ENCODE assay signal across 18 cellular contexts in genomic region chr1:223052931-223053330, GRCh38.
DNase-seq lines count a peak whose midpoint lies in the region; TF ChIP-seq lines count a peak whose summit lies in the region.
"Had no signal": no experiment of that assay in that cellular context is flagged by ENCODE, and none has a peak within 500 bp of the region (broad histone marks: within the 10 kb centered on the region; RNA-seq: fewer than 3 reads in every experiment).

No MANE protein-coding gene starts in this region.

- H3K27ac ChIP-seq in ascending aorta: peak overlapping the region; percentile 68 to 79
- H3K27ac ChIP-seq: BLaER1, neural progenitor cell had no signal

- H3K27me3 ChIP-seq in ascending aorta: no peaks in the 10 kb centered on the region
- H3K27me3 ChIP-seq: BLaER1, neural progenitor cell had no signal

- H3K4me1 ChIP-seq in ascending aorta: peaks cover 5 to 10% of the 10 kb centered on the region in 2 donors
- H3K4me1 ChIP-seq: BLaER1, neural progenitor cell had no signal

- H3K36me3 ChIP-seq in ascending aorta: no peaks in the 10 kb centered on the region
- H3K36me3 ChIP-seq: BLaER1, neural progenitor cell had no signal

- H3K9me3 ChIP-seq in ascending aorta: no peaks in the 10 kb centered on the region

- DNase-seq in AG10803 (ENCODE audit: low read depth) (peak; percentile 18), HT1080 (ENCODE audit: low read depth) (peak; percentile 28), ascending aorta (ENCODE audit: low spot score in 2 of 2) (no peak), myocyte (ENCODE audit: low read depth) (peak; percentile 42), iPS-NIHi11 (ENCODE audit: low spot score) (no peak), activated gamma-delta T cell treated with Interleukin-2 at 50 U/mL for 16 hours (no peak), HT-29 (ENCODE audit: low spot score) (no peak), GM19240 (ENCODE audit: insufficient read length, low spot score) (no peak)
- DNase-seq: activated CD8-positive, alpha-beta T cell treated with anti-CD3 and anti-CD28 coated beads, Interleukin-2, amount 10 ng/mL, durations not matched to agents 7 days and 5 days; activated T-cell treated with anti-CD3 and anti-CD28 coated beads, Interleukin-2, amount 50 U/mL, for 1 hour; Calu3; left ventricle myocardium superior; NCI-H1092; NCI-H2081 treated with DMSO at 0.1 percent for 48 hours; stimulated activated CD4-positive, alpha-beta T cell treated with anti-CD3 and anti-CD28 coated beads, Interleukin-12 subunit alpha, Interleukin-12 subunit beta, amount 100 ng/mL, for 4 hours; T1000 had no signal

- intact Hi-C loops in ascending aorta (cut with DNase I): no loop called here

- TF ChIP-seq CTCF in AG10803 (conservative IDR thresholded peaks at IDR 0.05; ENCODE audit: low read length): no peak
- no peak for TF ChIP-seq CTCF in ascending aorta (IDR thresholded peaks at IDR 0.05)

- H3K4me3 ChIP-seq in AG10803 (ENCODE audit: low read length): no peak overlapping the region
- H3K4me3 ChIP-seq in ascending aorta: no peak overlapping the region
- H3K4me3 ChIP-seq: BLaER1, neural progenitor cell had no signal

Comparison
In these comparisons a context has a peak if more than half of its experiments do, and no peak if none do; other contexts are left out.
1. DNase-seq: peak in AG10803 (single experiment), HT1080 (single experiment) and myocyte (single experiment); none in ascending aorta (0 of 2), iPS-NIHi11 (single experiment), activated gamma-delta T cell treated with Interleukin-2 at 50 U/mL for 16 hours (single experiment), HT-29 (single experiment) and GM19240 (single experiment).